9 cellular contexts compared by ENCODE assay signal in the genomic region with DNA sequence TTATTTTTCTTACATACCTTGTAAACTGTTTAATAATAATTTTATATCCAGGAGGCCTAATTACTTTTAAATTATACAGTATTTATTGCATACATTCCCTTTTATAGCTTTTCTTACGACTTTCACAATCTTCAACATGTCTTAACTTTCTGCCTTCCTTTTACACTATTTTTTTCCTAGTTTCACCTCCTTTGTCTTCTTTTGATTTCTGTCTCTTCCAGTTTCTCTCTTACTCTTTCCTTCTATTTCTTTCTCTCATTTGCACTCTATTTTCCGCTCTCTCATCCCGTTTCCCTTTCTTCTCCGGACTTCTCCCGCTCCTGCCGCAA. TPM values are rescaled to one million over a fixed set of nuclear protein-coding genes. Genes with fewer than 3 reads are reported as not detected.
DNase-seq lines count a peak whose midpoint lies in the region; ATAC-seq and TF ChIP-seq lines count a peak whose summit lies in the region.
"Had no signal": no experiment of that assay in that cellular context is flagged by ENCODE, and none has a peak within 500 bp of the region (broad histone marks: within the 10 kb centered on the region; RNA-seq: fewer than 3 reads in every experiment).

No MANE protein-coding gene starts in this region.

- intact Hi-C loops in gastrocnemius medialis (cut with DNase I; ENCODE audit: low total_unique reads) = no loop called here

- peak overlapping the region; percentile 86 for H3K4me2 ChIP-seq in hepatocyte

- H3K36me3 ChIP-seq in H7 (replicated peaks; ENCODE audit: control insufficient read depth, insufficient read depth, low read length) (peaks cover 5% of the 10 kb centered on the region), hepatocyte (replicated peaks; ENCODE audit: insufficient read depth, low read depth) (no peaks in the 10 kb centered on the region), gastrocnemius medialis (peaks cover 0 to 13% of the 10 kb centered on the region in 2 donors)

- in situ Hi-C loops in gastrocnemius medialis (cut with MboI; ENCODE audit: low sequenced_read_pairs in 4 of 4) = no loop called here
- in situ Hi-C loops in GM13976 (cut with MboI; ENCODE audit: low sequenced_read_pairs, unreplicated experiment) = no loop called here

- peaks cover 14 to 37% of the 10 kb centered on the region in 2 donors for H3K36me3 Mint-ChIP-seq in activated naive CD4-positive, alpha-beta T cell treated with anti-CD3 and anti-CD28 coated beads, Interleukin-2, amount 50 U/mL, for 72 hours

- TF ChIP-seq CTCF in hepatocyte (IDR thresholded peaks at IDR 0.05; ENCODE audit: poor library complexity) (no peak), gastrocnemius medialis (IDR thresholded peaks at IDR 0.05 in 4 of 5, conservative IDR thresholded peaks at IDR 0.05 in 1 of 5) (no peak), GM13976 (IDR thresholded peaks at IDR 0.05; ENCODE audit: borderline replicate concordance, control extremely low read depth, extremely low read depth, insufficient read depth, missing control alignments) (no peak)

- peak overlapping the region; percentile 45 to 77 for H3K27ac Mint-ChIP-seq in activated naive CD4-positive, alpha-beta T cell treated with anti-CD3 and anti-CD28 coated beads, Interleukin-2, amount 50 U/mL, for 72 hours

- peak overlapping the region; percentile 46 for H3K4me3 ChIP-seq in H7 (ENCODE audit: insufficient read depth, low read depth, low read length)
- peak overlapping the region; percentile 43 for H3K4me3 ChIP-seq in hepatocyte
- peak overlapping the region; percentile 44 to 65 (median 52) for H3K4me3 ChIP-seq in gastrocnemius medialis

- ATAC-seq in activated naive CD4-positive, alpha-beta T cell treated with anti-CD3 and anti-CD28 coated beads, Interleukin-2, amount 50 U/mL, for 72 hours = no peak
- ATAC-seq in gastrocnemius medialis (no peak), HG02938 (IDR thresholded peaks at IDR 0.05; ENCODE audit: unreplicated experiment) (no peak)

- 13% methylated on average over 1 of the region's 6 CpGs for WGBS in hepatocyte (ENCODE audit: low lambda C conversion rate, missing lambda C conversion rate)

- H3K9me3 ChIP-seq in hepatocyte (ENCODE audit: low read depth) (no peaks in the 10 kb centered on the region), gastrocnemius medialis (no peaks in the 10 kb centered on the region)

- no peaks in the 10 kb centered on the region for H3K9me3 Mint-ChIP-seq in activated naive CD4-positive, alpha-beta T cell treated with anti-CD3 and anti-CD28 coated beads, Interleukin-2, amount 50 U/mL, for 72 hours

- H3K9me2 ChIP-seq in hepatocyte (replicated peaks; ENCODE audit: insufficient read depth) = no peaks in the 10 kb centered on the region

- TF ChIP-seq POLR2A in gastrocnemius medialis (IDR thresholded peaks at IDR 0.05) = no peak

- H3K4me1 ChIP-seq in hepatocyte (ENCODE audit: insufficient read depth) (peaks cover 18% of the 10 kb centered on the region), gastrocnemius medialis (peaks cover 9 to 33% of the 10 kb centered on the region in 2 donors)

- DNase-seq in H7 (no peak), hepatocyte (ENCODE audit: low spot score) (no peak), gastrocnemius medialis (no peak), GM13976 (ENCODE audit: low spot score) (no peak), NCI-H69 (lab: John Stamatoyannopoulos, UW) (no peak)
- DNase-seq in activated naive CD4-positive, alpha-beta T cell treated with anti-CD3 and anti-CD28 coated beads, Interleukin-2, amount 50 U/mL, for 72 hours (ENCODE audit: low spot score in 2 of 2) = no peak
- no peak for DNase-seq in NK-92 treated with Interleukin-12 subunit alpha and Interleukin-12 subunit beta, amount 100 ng/mL, for 24 hours (lab: John Stamatoyannopoulos, UW)
- DNase-seq: NCI-H2081 treated with DMSO at 0.1 percent for 48 hours had no signal

- H3K27ac ChIP-seq in hepatocyte (peak overlapping the region; percentile 96), gastrocnemius medialis (peak overlapping the region; percentile 50 to 77 (median 62))

- peak overlapping the region; percentile 54 for H2AFZ ChIP-seq in hepatocyte

- peaks cover 56% of the 10 kb centered on the region for H3K79me2 ChIP-seq in hepatocyte

- no peaks in the 10 kb centered on the region for H4K20me1 ChIP-seq in hepatocyte (ENCODE audit: insufficient read depth, poor library complexity, severe bottlenecking)

- H3K27me3 ChIP-seq in H7 (ENCODE audit: control insufficient read depth, insufficient read depth, low read length) (no peaks in the 10 kb centered on the region), hepatocyte (no peaks in the 10 kb centered on the region), gastrocnemius medialis (no peaks in the 10 kb centered on the region)

RNA-seq across cellular contexts. Expression of gene ZNF552, which starts 11.5 kb away (rescaled TPM):
- 6.6 and 9.3 TPM in 2 replicates for total RNA-seq in H7 (2014; rRNA removed; shearing (Covaris generic))
- total RNA-seq in activated naive CD4-positive, alpha-beta T cell treated with anti-CD3 and anti-CD28 coated beads, Interleukin-2, amount 50 U/mL, for 72 hours = 1 to 10 TPM; 6.2 to 7.1 TPM
- total RNA-seq in hepatocyte (25.9 and 26.7 TPM in 2 replicates), gastrocnemius medialis (1 to 10 TPM; 1.2 to 2.3 (median 1.8) TPM)
- 12.9 and 13.7 TPM in 2 replicates for polyA plus RNA-seq in hepatocyte

RNA-seq across cellular contexts. Expression of gene ZNF587B, which starts 26.9 kb away (rescaled TPM):
- 24.4 and 27.9 TPM in 2 replicates for total RNA-seq in H7 (2014; rRNA removed; shearing (Covaris generic))
- total RNA-seq in activated naive CD4-positive, alpha-beta T cell treated with anti-CD3 and anti-CD28 coated beads, Interleukin-2, amount 50 U/mL, for 72 hours = 10 to 100 TPM in 1 of 2 donors, 1 to 10 TPM in 1; 9.2 to 20.9 TPM
- 13.9 and 16.8 TPM in 2 replicates for total RNA-seq in hepatocyte
- 1.8 and 6.4 TPM in 2 replicates for polyA plus RNA-seq in hepatocyte
- total RNA-seq in gastrocnemius medialis = 1 to 10 TPM; 2.1 to 9.6 (median 6.3) TPM

RNA-seq across cellular contexts. Expression of gene ZNF586, which starts 33.8 kb away (rescaled TPM):
- total RNA-seq in H7 (2014; rRNA removed; shearing (Covaris generic)) = 13.4 and 15.4 TPM in 2 replicates
- total RNA-seq in activated naive CD4-positive, alpha-beta T cell treated with anti-CD3 and anti-CD28 coated beads, Interleukin-2, amount 50 U/mL, for 72 hours = 10 to 100 TPM; 16.1 to 21.3 TPM
- 11.4 and 22.5 TPM in 2 replicates for total RNA-seq in hepatocyte
- 8.0 and 11.2 TPM in 2 replicates for polyA plus RNA-seq in hepatocyte
- total RNA-seq in gastrocnemius medialis = 10 to 100 TPM in 1 of 4 donors, 1 to 10 TPM in 3; 7.6 to 13.3 (median 9.2) TPM

RNA-seq across cellular contexts. Expression of gene ZNF587, which starts 46.4 kb away (rescaled TPM):
- 19.0 and 19.7 TPM in 2 replicates for total RNA-seq in H7 (2014; rRNA removed; shearing (Covaris generic))
- 10 to 100 TPM; 28.7 to 36.6 TPM for total RNA-seq in activated naive CD4-positive, alpha-beta T cell treated with anti-CD3 and anti-CD28 coated beads, Interleukin-2, amount 50 U/mL, for 72 hours
- total RNA-seq in hepatocyte (36.8 and 60.5 TPM in 2 replicates), gastrocnemius medialis (1 to 10 TPM; 4.5 to 9.0 (median 5.5) TPM)
- 8.8 and 11.5 TPM in 2 replicates for polyA plus RNA-seq in hepatocyte

RNA-seq across cellular contexts. Expression of gene ZNF776, which starts 56.6 kb away (rescaled TPM):
- 20.4 and 21.5 TPM in 2 replicates for total RNA-seq in H7 (2014; rRNA removed; shearing (Covaris generic))
- 1 to 10 TPM; 7.3 to 9.6 TPM for total RNA-seq in activated naive CD4-positive, alpha-beta T cell treated with anti-CD3 and anti-CD28 coated beads, Interleukin-2, amount 50 U/mL, for 72 hours
- 10.3 and 11.4 TPM in 2 replicates for total RNA-seq in hepatocyte
- 8.2 and 10.6 TPM in 2 replicates for polyA plus RNA-seq in hepatocyte
- 1 to 10 TPM; 5.0 to 8.1 (median 8.0) TPM for total RNA-seq in gastrocnemius medialis
